8 cellular contexts compared by ENCODE assay signal in the genomic region with DNA sequence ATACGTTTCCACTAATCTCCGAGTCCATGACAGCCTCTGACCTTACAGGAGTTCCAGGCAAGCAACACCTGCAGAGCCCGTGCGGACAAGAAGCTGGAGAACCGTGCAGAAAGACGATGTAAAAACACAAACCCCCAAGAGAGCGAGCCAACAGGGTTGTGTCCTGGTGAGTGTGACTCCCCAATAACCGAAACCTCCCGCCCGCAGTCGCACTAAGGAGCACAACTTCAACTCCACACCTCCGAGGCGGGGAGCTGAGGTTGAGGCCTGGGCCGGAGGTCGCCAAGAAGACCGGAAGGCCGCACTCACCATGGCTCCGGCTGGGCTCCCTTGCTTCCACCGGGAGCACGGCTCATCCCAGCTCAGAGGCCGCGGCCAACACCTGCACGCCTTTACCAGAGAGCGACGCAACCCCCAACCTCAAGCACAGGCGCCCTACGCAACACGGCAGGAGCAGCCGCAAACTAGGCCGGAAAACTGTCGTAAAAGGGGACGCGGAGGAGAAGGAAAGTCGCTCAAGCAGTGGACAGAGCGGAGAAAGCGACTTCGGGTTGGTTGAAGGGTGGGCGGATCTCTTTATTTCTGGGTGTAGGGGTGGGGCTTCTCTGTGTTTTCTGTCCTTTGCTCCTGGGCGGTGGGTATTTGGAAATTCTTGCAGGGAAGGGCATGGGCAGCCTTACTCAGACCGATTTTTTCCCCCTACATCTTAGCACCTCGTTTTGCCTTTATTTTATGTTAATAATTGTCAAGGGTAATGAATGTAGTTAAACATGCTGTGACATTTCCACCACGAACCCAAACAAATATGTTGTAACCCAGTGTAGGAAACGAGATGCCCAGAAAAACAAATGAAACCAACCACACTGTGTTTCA. TPM values are rescaled to one million over a fixed set of nuclear protein-coding genes. Genes with fewer than 3 reads are reported as not detected.
DNase-seq lines count a peak whose midpoint lies in the region; ATAC-seq and TF ChIP-seq lines count a peak whose summit lies in the region.

A gene (minus strand): TSS at position 446 of the 873 bp plus-strand sequence. CDS start 134 bp downstream, at position 312.

- H3K27ac Mint-ChIP-seq in activated B cell treated with CpG ODN at 0.5 μM for 24 hours = peak within 1 kb of the TSS; percentile 92
- peak within 1 kb of the TSS; percentile 82 to 98 (median 96) for H3K27ac Mint-ChIP-seq in immature natural killer cell

- H3K36me3 Mint-ChIP-seq in activated B cell treated with CpG ODN at 0.5 μM for 24 hours (ENCODE audit: low read depth) (peaks cover 38% of the 10 kb centered on the region), immature natural killer cell (peaks cover 0 to 4% (median 3%) of the 10 kb centered on the region in 3 donors)

- H3K27ac ChIP-seq in caudate nucleus (ENCODE audit: low read depth, low read length) = peak within 1 kb of the TSS; percentile 83

- H3K9me3 Mint-ChIP-seq in activated B cell treated with CpG ODN at 0.5 μM for 24 hours = no peaks in the 10 kb centered on the region
- H3K9me3 Mint-ChIP-seq in immature natural killer cell = no peaks in the 10 kb centered on the region

- H3K27me3 Mint-ChIP-seq in activated B cell treated with CpG ODN at 0.5 μM for 24 hours (peaks cover 7% of the 10 kb centered on the region), immature natural killer cell (ENCODE audit: low read depth in 3 of 3) (peaks cover 7 to 17% (median 17%) of the 10 kb centered on the region in 3 donors)

- intact Hi-C loops in activated B cell treated with CpG ODN at 0.5 μM for 24 hours (cut with micrococcal nuclease) = loop anchor here (1.0 to 5.0 kb wide), 5 partner anchors 42 to 1693 kb away; a partner anchor contains a TSS

- in situ Hi-C loops in GM18951 (cut with MboI; ENCODE audit: low sequenced_read_pairs, unreplicated experiment) = no loop called here

- ATAC-seq in HG03196 (IDR thresholded peaks at IDR 0.05; ENCODE audit: unreplicated experiment) = peak; percentile 98
- ATAC-seq in activated B cell treated with CpG ODN at 0.5 μM for 24 hours (ENCODE audit: low read depth) = peak; percentile 97

- POLR2A ChIA-PET in activated B cell treated with CpG ODN at 0.5 μM for 24 hours (lab: Charles Lee) = interaction anchor here (0.9 to 2.3 kb wide), 7 partner anchors 9 to 389 kb away, joined by 3 to 9 read pairs (median 4); a partner anchor contains a TSS

- peak within 1 kb of the TSS; percentile 98 for H3K4me3 Mint-ChIP-seq in activated B cell treated with CpG ODN at 0.5 μM for 24 hours
- H3K4me3 Mint-ChIP-seq in immature natural killer cell = peak within 1 kb of the TSS; percentile 90 to 99 (median 96)

- no peak for TF ChIP-seq CTCF in activated B cell treated with CpG ODN at 0.5 μM for 24 hours (IDR thresholded peaks at IDR 0.05)

- TF ChIP-seq POLR2A in GM18951 (IDR thresholded peaks at IDR 0.05; ENCODE audit: extremely low read depth, insufficient read depth, insufficient read length) = peak; percentile 92

- CTCF ChIA-PET in activated B cell treated with CpG ODN at 0.5 μM for 24 hours (lab: Charles Lee) = no interaction called here

- peaks cover 32% of the 10 kb centered on the region for H3K4me1 Mint-ChIP-seq in activated B cell treated with CpG ODN at 0.5 μM for 24 hours
- H3K4me1 Mint-ChIP-seq in immature natural killer cell = peaks cover 22 to 58% of the 10 kb centered on the region in 2 donors

- DNase-seq in AG08395 (ENCODE audit: low spot score) = peak; percentile 95
- DNase-seq in NCI-H345 (lab: John Stamatoyannopoulos, UW) = peak; percentile 99
- peak; percentile 77 for DNase-seq in activated B cell treated with CpG ODN at 0.5 μM for 24 hours
- DNase-seq in caudate nucleus (lab: John Stamatoyannopoulos, UW) = peak in 60 of 61 donors; percentile 51 to 96 (median 90)
- peak; percentile 91 to 93 (median 91) for DNase-seq in immature natural killer cell
- peak; percentile 85 for DNase-seq in smooth muscle cell of the brain vasculature (ENCODE audit: low read depth, low spot score)

RNA-seq across cellular contexts. Expression of the gene that starts here (rescaled TPM):
- 40.3 and 53.1 TPM in 2 replicates for total RNA-seq in activated B cell treated with CpG ODN at 0.5 μM for 24 hours
- 10 to 100 TPM; 68.6 to 82.9 (median 71.9) TPM for polyA plus RNA-seq in immature natural killer cell

Comparison
In these comparisons a context has a peak if more than half of its experiments do, and no peak if none do; other contexts are left out.
1. Peak in every context shown above with its lines: DNase-seq, ATAC-seq and H3K27ac ChIP-seq.